ENCODE assay signal across 1 cellular context in genomic region chr15:68205949-68206539, GRCh38.
TF ChIP-seq lines count a peak whose summit lies in the region.

No MANE protein-coding gene starts in this region.

TF ChIP-seq in H1, 55 proteins besides CTCF, POLR2A, EP300 and RAD21:
- TF ChIP-seq CTBP2 (IDR thresholded peaks at IDR 0.05; ENCODE audit: borderline replicate concordance, insufficient read depth, insufficient read length, low read length) (peak; percentile 57), SIRT6 (IDR thresholded peaks at IDR 0.05; ENCODE audit: low read length) (no peak), SP1 (IDR thresholded peaks at IDR 0.05; ENCODE audit: low read depth, low read length) (peak; percentile 22; the same call in 1 of the 2 replicates), GTF2F1 (IDR thresholded peaks at IDR 0.05; ENCODE audit: borderline replicate concordance, low read depth, low read length) (no peak), HDAC2 (IDR thresholded peaks at IDR 0.05; ENCODE audit: borderline replicate concordance in 1 of 2, low read depth in 2 of 2, low read length in 2 of 2) (0 out of 4 replicates have a peak, but pooled peaks of 1 of the 2 experiments have one; percentile 7), CREB1 (IDR thresholded peaks at IDR 0.05) (no peak), TAF1 (IDR thresholded peaks at IDR 0.05; ENCODE audit: low read depth, low read length) (0 out of 2 replicates have a peak, but pooled peaks have one; percentile 11), EGR1 (IDR thresholded peaks at IDR 0.05; ENCODE audit: borderline replicate concordance, low read depth, low read length) (peak; percentile 54; the same call in 1 of the 2 replicates), RFX5 (IDR thresholded peaks at IDR 0.05; ENCODE audit: borderline replicate concordance, low read depth, low read length) (no peak)
